ENCODE assay signal across 26 cellular contexts in genomic region chr4:1611501-1611870, GRCh38.
"Had no signal": no experiment of that assay in that cellular context is flagged by ENCODE, and none has a peak within 500 bp of the region (broad histone marks: within the 10 kb centered on the region; RNA-seq: fewer than 3 reads in every experiment).

No MANE protein-coding gene starts in this region.

- H3K4me1 ChIP-seq: adrenal gland, ascending aorta, left lung, sigmoid colon, suprapubic skin, tibial artery had no signal

- H3K9me3 ChIP-seq: adrenal gland, ascending aorta, heart left ventricle, left lung, mucosa of descending colon, neutrophil, sigmoid colon, suprapubic skin, tibial artery had no signal

- H3K4me3 ChIP-seq: adrenal gland, ascending aorta, cardiac muscle cell, heart left ventricle, left lung, mucosa of descending colon, sigmoid colon, suprapubic skin, tibial artery had no signal

- DNase-seq: activated CD4-positive, alpha-beta T cell treated with anti-CD3 and anti-CD28 coated beads for 4 hours; activated CD4-positive, alpha-beta T cell treated with anti-CD3 and anti-CD28 coated beads, Interleukin-2, amount 50 U/mL, for 4 hours; activated naive CD4-positive, alpha-beta T cell; activated T-cell treated with anti-CD3 and anti-CD28 coated beads for 4 hours; activated T-cell treated with anti-CD3 and anti-CD28 coated beads, Interleukin-2, amount 50 U/mL, for 72 hours; adrenal gland; endodermal cell; foreskin fibroblast; hypothalamus; kidney glomerular epithelial cell; small intestine; stimulated activated CD4-positive, alpha-beta T cell treated with anti-CD3 and anti-CD28 coated beads, Interleukin-1b, Interleukin-23, amount 100 ng/mL, for 48 hours; stimulated activated CD4-positive, alpha-beta T cell treated with anti-CD3 and anti-CD28 coated beads, Interleukin-4, amount 100 ng/mL, for 4 hours; stimulated activated CD8-positive, alpha-beta memory T cell treated with anti-CD3 and anti-CD28 coated beads, Interleukin-4, amount 100 ng/mL, for 48 hours; T-helper 9 cell; tibial artery had no signal

- H3K27ac ChIP-seq: adrenal gland, ascending aorta, cardiac muscle cell, heart left ventricle, left lung, neutrophil, sigmoid colon, suprapubic skin, tibial artery, VCaP had no signal

- ATAC-seq: activated naive CD4-positive, alpha-beta T cell treated with anti-CD3 and anti-CD28 coated beads, Interleukin-2, amount 50 U/mL, for 72 hours; activated T-cell treated with anti-CD3 and anti-CD28 coated beads, Interleukin-2, amount 50 U/mL, for 72 hours; mucosa of descending colon had no signal

- H3K36me3 ChIP-seq: adrenal gland, ascending aorta, cardiac muscle cell, heart left ventricle, left lung, neutrophil, sigmoid colon, suprapubic skin, tibial artery had no signal

- H3K27me3 ChIP-seq: adrenal gland, ascending aorta, cardiac muscle cell, heart left ventricle, neutrophil had no signal
